11 cellular contexts compared by ENCODE assay signal in the genomic region with DNA sequence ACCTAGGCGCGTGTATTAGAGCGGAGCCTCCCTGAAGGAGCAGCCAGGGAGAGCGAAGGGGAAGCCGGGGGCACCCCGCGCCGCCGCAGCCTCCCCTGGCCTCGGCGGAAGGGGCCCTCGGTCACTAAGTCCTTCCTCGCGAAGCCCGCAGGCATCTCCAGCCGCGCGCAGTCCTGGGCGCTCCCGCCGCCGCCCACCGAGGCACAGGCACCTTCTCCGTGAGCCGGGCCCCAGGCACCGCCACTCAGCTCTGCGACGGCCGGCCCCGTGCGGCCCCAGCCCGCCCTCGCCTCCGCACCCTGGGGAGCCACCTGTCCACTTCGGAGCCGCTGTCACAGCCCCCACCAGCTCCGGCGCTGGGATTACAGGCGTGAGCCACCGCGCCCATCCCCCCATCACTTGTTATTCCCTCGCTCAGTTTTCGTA.
DNase-seq lines count a peak whose midpoint lies in the region; ATAC-seq and TF ChIP-seq lines count a peak whose summit lies in the region.
"Had no signal": no experiment of that assay in that cellular context is flagged by ENCODE, and none has a peak within 500 bp of the region (broad histone marks: within the 10 kb centered on the region; RNA-seq: fewer than 3 reads in every experiment).

No MANE protein-coding gene starts in this region.

- peaks cover 12% of the 10 kb centered on the region for H3K36me3 Mint-ChIP-seq in MCF 10A (ENCODE audit: insufficient read depth, unreplicated experiment)
- H3K36me3 Mint-ChIP-seq in endothelial cell (ENCODE audit: low read depth, unreplicated experiment), result peaks cover 3% of the 10 kb centered on the region

- H2AK5ac ChIP-seq in mesenchymal stem cell (ENCODE audit: low read length, severe bottlenecking), result no peak overlapping the region

- peak overlapping the region in 1 of 2 experiments; percentile 15 for H3K14ac ChIP-seq in mesenchymal stem cell (ENCODE audit: low read length in 2 of 2)

- no TSS peak for BruUV-seq in MCF 10A (replicated peaks; lab: Mats Ljungman, UMichigan)

- WGBS in mesenchymal stem cell, result 4% methylated on average over 27 of the region's 43 CpGs
- WGBS in upper lobe of left lung, 2 donors, result 9 to 14% methylated on average over 12 to 28 of the region's 43 CpGs

- no peak for TF ChIP-seq POLR2A in breast epithelium (IDR thresholded peaks at IDR 0.05)
- TF ChIP-seq POLR2A in upper lobe of left lung (IDR thresholded peaks at IDR 0.05), result no peak

- H3K27me3 Mint-ChIP-seq in MCF 10A (ENCODE audit: insufficient read depth, unreplicated experiment), result peaks cover 15% of the 10 kb centered on the region
- H3K27me3 Mint-ChIP-seq in endothelial cell (ENCODE audit: unreplicated experiment), result peaks cover 19% of the 10 kb centered on the region

- H2AFZ ChIP-seq in mesenchymal stem cell (ENCODE audit: low read depth, low read length), result peak overlapping the region; percentile 77

- intact Hi-C loops in breast epithelium (cut with DNase I; ENCODE audit: low total_unique reads) (no loop called here), MCF 10A (cut with micrococcal nuclease) (no loop called here), ascending aorta (cut with DNase I) (no loop called here)

- no peak for TF ChIP-seq EP300 in upper lobe of left lung (IDR thresholded peaks at IDR 0.05)

- H2BK15ac ChIP-seq in mesenchymal stem cell (ENCODE audit: low read depth, poor library complexity, severe bottlenecking), result no peak overlapping the region

- peaks cover 8% of the 10 kb centered on the region for H3K4me1 Mint-ChIP-seq in MCF 10A (ENCODE audit: insufficient read depth, unreplicated experiment)
- peaks cover 22% of the 10 kb centered on the region for H3K4me1 Mint-ChIP-seq in endothelial cell (ENCODE audit: unreplicated experiment)

- H3K36me3 ChIP-seq in breast epithelium, result no peaks in the 10 kb centered on the region
- no peaks in the 10 kb centered on the region for H3K36me3 ChIP-seq in mesenchymal stem cell (ENCODE audit: control insufficient read depth in 1 of 2, insufficient read depth in 2 of 2, low read depth in 1 of 2, low read length in 2 of 2)
- no peaks in the 10 kb centered on the region for H3K36me3 ChIP-seq in upper lobe of left lung
- no peaks in the 10 kb centered on the region for H3K36me3 ChIP-seq in ascending aorta

- POLR2A ChIA-PET in MCF 10A (lab: Yijun Ruan, JAX), result no interaction called here

- H3K9me3 ChIP-seq in breast epithelium (peaks cover under 1 to 4% of the 10 kb centered on the region in 2 donors), mesenchymal stem cell (ENCODE audit: control insufficient read depth, low read length) (peaks cover 12% of the 10 kb centered on the region), upper lobe of left lung (peaks cover 0 to 5% (median 2%) of the 10 kb centered on the region in 4 donors), ascending aorta (no peaks in the 10 kb centered on the region)

- H3K27ac ChIP-seq in breast epithelium, result no peak overlapping the region
- H3K27ac ChIP-seq in mesenchymal stem cell (ENCODE audit: low read length, poor library complexity, severe bottlenecking), result no peak overlapping the region
- no peak overlapping the region for H3K27ac ChIP-seq in upper lobe of left lung
- H3K27ac ChIP-seq in ascending aorta, result no peak overlapping the region

- no peaks in the 10 kb centered on the region for H3K79me1 ChIP-seq in mesenchymal stem cell (replicated peaks; ENCODE audit: low read length, poor library complexity, severe bottlenecking)

- no peak overlapping the region for H4K91ac ChIP-seq in mesenchymal stem cell (ENCODE audit: low read length)

- DNase-seq in breast epithelium (ENCODE audit: low spot score in 2 of 2), result no peak
- DNase-seq in MCF 10A (ENCODE audit: unreplicated experiment), result no peak
- DNase-seq in endothelial cell (ENCODE audit: low spot score), result no peak
- DNase-seq in mesenchymal stem cell, result no peak
- peak in 1 of 2 donors; percentile 85 for DNase-seq in upper lobe of left lung
- DNase-seq in ascending aorta (ENCODE audit: low spot score in 2 of 2), result no peak
- no peak for DNase-seq in NCI-H226
- DNase-seq: ACHN, NCI-H2107, PC-3 had no signal

- H2BK120ac ChIP-seq in mesenchymal stem cell (ENCODE audit: low read depth, low read length), result no peak overlapping the region

- H3K9me3 Mint-ChIP-seq in MCF 10A (ENCODE audit: unreplicated experiment), result no peaks in the 10 kb centered on the region
- H3K9me3 Mint-ChIP-seq in endothelial cell (ENCODE audit: unreplicated experiment), result no peaks in the 10 kb centered on the region

- no peak for TF ChIP-seq CTCF in breast epithelium (IDR thresholded peaks at IDR 0.05)
- no peak for TF ChIP-seq CTCF in MCF 10A (IDR thresholded peaks at IDR 0.05; ENCODE audit: unreplicated experiment)
- TF ChIP-seq CTCF in endothelial cell (IDR thresholded peaks at IDR 0.05; ENCODE audit: unreplicated experiment), result no peak
- TF ChIP-seq CTCF in upper lobe of left lung (IDR thresholded peaks at IDR 0.05), result no peak
- TF ChIP-seq CTCF in ascending aorta (IDR thresholded peaks at IDR 0.05), result no peak

- no peak overlapping the region for H3K4ac ChIP-seq in mesenchymal stem cell (ENCODE audit: low read depth in 1 of 2, low read length in 2 of 2)

- H2BK5ac ChIP-seq in mesenchymal stem cell (ENCODE audit: low read depth, low read length, poor library complexity, severe bottlenecking), result no peak overlapping the region

- no peak overlapping the region for H3K4me3 Mint-ChIP-seq in MCF 10A (ENCODE audit: unreplicated experiment)
- peak overlapping the region; percentile 90 for H3K4me3 Mint-ChIP-seq in endothelial cell (ENCODE audit: unreplicated experiment)

- H3K23ac ChIP-seq in mesenchymal stem cell (ENCODE audit: low read length in 2 of 2), result peak overlapping the region in 1 of 2 experiments; percentile 80

- H3K27ac Mint-ChIP-seq in MCF 10A (ENCODE audit: low read depth, unreplicated experiment) (no peak overlapping the region), endothelial cell (ENCODE audit: unreplicated experiment) (peak overlapping the region; percentile 57)

- H3K18ac ChIP-seq in mesenchymal stem cell (ENCODE audit: low read depth in 1 of 2, low read length in 2 of 2), result peak overlapping the region in 1 of 2 experiments; percentile 52

- H3K4me1 ChIP-seq in breast epithelium (no peaks in the 10 kb centered on the region), mesenchymal stem cell (ENCODE audit: control insufficient read depth, insufficient read depth, low read depth, low read length) (peaks cover 7% of the 10 kb centered on the region), upper lobe of left lung (peaks cover 3 to 16% (median 4%) of the 10 kb centered on the region in 4 donors), ascending aorta (no peaks in the 10 kb centered on the region)

- H4K8ac ChIP-seq in mesenchymal stem cell (ENCODE audit: low read length), result no peak overlapping the region

- H3K9ac ChIP-seq in mesenchymal stem cell (ENCODE audit: low read length), result no peak overlapping the region

- ATAC-seq in upper lobe of left lung (ENCODE audit: low FRiP score in 2 of 2) (no peak), HG03432 (IDR thresholded peaks at IDR 0.05; ENCODE audit: unreplicated experiment) (no peak)
- ATAC-seq: PC-3 had no signal

- CTCF ChIA-PET in MCF 10A (lab: Yijun Ruan, JAX), result no interaction called here

- H3K27me3 ChIP-seq in breast epithelium (no peaks in the 10 kb centered on the region), mesenchymal stem cell (ENCODE audit: control insufficient read depth in 1 of 2, insufficient read depth in 1 of 2, low read length in 2 of 2) (peaks cover 18 to 38% of the 10 kb centered on the region in 2 experiments), upper lobe of left lung (peaks cover 0 to 18% (median 6%) of the 10 kb centered on the region in 4 donors), ascending aorta (peaks cover 10% of the 10 kb centered on the region)

- peak overlapping the region; percentile 5 to 10 (median 7) for H3K4me3 ChIP-seq in breast epithelium
- peak overlapping the region; percentile 47 to 68 for H3K4me3 ChIP-seq in mesenchymal stem cell (ENCODE audit: insufficient read depth in 1 of 2, low read depth in 1 of 2, low read length in 2 of 2)
- peak overlapping the region in 3 of 4 donors; percentile 14 to 29 (median 27) for H3K4me3 ChIP-seq in upper lobe of left lung
- H3K4me3 ChIP-seq in ascending aorta, result no peak overlapping the region

- H2BK12ac ChIP-seq in mesenchymal stem cell (ENCODE audit: low read length in 2 of 2), result no peak overlapping the region

- peak overlapping the region; percentile 79 for H3K4me2 ChIP-seq in mesenchymal stem cell (ENCODE audit: low read length, poor library complexity, severe bottlenecking)

Comparison
In these comparisons a context has a peak if more than half of its experiments do, and no peak if none do; other contexts are left out.
1. H3K4me3 ChIP-seq: peak in breast epithelium (3 of 3), mesenchymal stem cell (2 of 2) and upper lobe of left lung (3 of 4); none in ascending aorta (0 of 2).